29 cellular contexts compared by ENCODE assay signal in genomic region chr6:2753743-2754142, GRCh38.
"Had no signal": no experiment of that assay in that cellular context is flagged by ENCODE, and none has a peak within 500 bp of the region (broad histone marks: within the 10 kb centered on the region; RNA-seq: fewer than 3 reads in every experiment).

No MANE protein-coding gene starts in this region.

- H3K9me3 ChIP-seq: ovary, psoas muscle, spleen, suprapubic skin, thoracic aorta, thyroid gland, tibial nerve, upper lobe of left lung, vagina had no signal

- H3K36me3 ChIP-seq: neural progenitor cell, ovary, spleen, suprapubic skin, thoracic aorta, thyroid gland, tibial nerve, upper lobe of left lung, vagina had no signal

- H2AFZ ChIP-seq: neural progenitor cell, parathyroid adenoma had no signal

- H3K79me2 ChIP-seq: parathyroid adenoma had no signal

- H3K27me3 ChIP-seq: neural progenitor cell, ovary, suprapubic skin, thyroid gland, tibial nerve, upper lobe of left lung, vagina had no signal

- FAIRE-seq: urothelium cell line had no signal

- H3K4me1 ChIP-seq: parathyroid adenoma, suprapubic skin had no signal

- H3K4me2 ChIP-seq: neural progenitor cell, smooth muscle cell had no signal

- ATAC-seq: natural killer cell; right cardiac atrium; sciatic nerve; stimulated activated memory B cell treated with anti-CD40 and anti-IgM and Interleukin-4, amounts not matched to agents 10 μg/mL and 1 μg/mL and 100 μg/mL, for 72 hours; stimulated activated naive CD8-positive, alpha-beta T cell treated with anti-CD3 and anti-CD28 coated beads, Interleukin-15, amount 100 ng/mL, for 72 hours; stimulated activated naive CD8-positive, alpha-beta T cell treated with anti-CD3 and anti-CD28 coated beads, Interleukin-15, Interleukin-2, amounts not matched to agents 100 U/mL and 50 U/mL, for 24 hours had no signal

- H3K9ac ChIP-seq: neural progenitor cell, parathyroid adenoma had no signal

- H3K4me3 ChIP-seq: neural progenitor cell, ovary, psoas muscle, skin epidermis, smooth muscle cell, spleen, suprapubic skin, thoracic aorta, thyroid gland, tibial nerve, upper lobe of left lung, vagina had no signal

- DNase-seq: natural killer cell; occipital lobe; ovary; posterior cingulate gyrus; psoas muscle; right cardiac atrium; spleen; stimulated activated CD4-positive, alpha-beta T cell treated with anti-CD3 and anti-CD28 coated beads, Interleukin-12 subunit alpha, Interleukin-12 subunit beta, amount 100 ng/mL, for 4 hours; stimulated activated CD4-positive, alpha-beta T cell treated with anti-CD3 and anti-CD28 coated beads, Interleukin-1b, Interleukin-23, amount 100 ng/mL, for 48 hours; stimulated activated CD4-positive, alpha-beta T cell treated with anti-CD3 and anti-CD28 coated beads, Interleukin-4, amount 100 ng/mL, for 1 hour; stimulated activated CD4-positive, alpha-beta T cell treated with anti-CD3 and anti-CD28 coated beads, Interleukin-4, amount 100 ng/mL, for 4 hours; stimulated activated CD8-positive, alpha-beta memory T cell treated with anti-CD3 and anti-CD28 coated beads, Interleukin-4, amount 100 ng/mL, for 48 hours; stimulated activated naive CD4-positive, alpha-beta T cell; stimulated activated naive CD8-positive, alpha-beta T cell treated with anti-CD3 and anti-CD28 coated beads, Interleukin-15, amount 100 ng/mL, for 72 hours; stimulated activated naive CD8-positive, alpha-beta T cell treated with anti-CD3 and anti-CD28 coated beads, Interleukin-15, Interleukin-2, amounts not matched to agents 100 U/mL and 50 U/mL, for 24 hours; thyroid gland; trophoblast cell; upper lobe of left lung had no signal

- H3K27ac ChIP-seq: neural progenitor cell, ovary, parathyroid adenoma, skin epidermis, spleen, suprapubic skin, thoracic aorta, thyroid gland, tibial nerve, upper lobe of left lung, vagina had no signal
